27 cellular contexts compared by ENCODE assay signal in genomic region chr12:93106910-93107309, GRCh38.
DNase-seq lines count a peak whose midpoint lies in the region; ATAC-seq and TF ChIP-seq lines count a peak whose summit lies in the region.
"Had no signal": no experiment of that assay in that cellular context is flagged by ENCODE, and none has a peak within 500 bp of the region (broad histone marks: within the 10 kb centered on the region; RNA-seq: fewer than 3 reads in every experiment).

No MANE protein-coding gene starts in this region.

- H3K27me3 ChIP-seq in smooth muscle cell (ENCODE audit: low read depth) (no peaks in the 10 kb centered on the region), colonic mucosa (no peaks in the 10 kb centered on the region)
- no peaks in the 10 kb centered on the region for H3K27me3 ChIP-seq in CD4-positive, alpha-beta memory T cell (ENCODE audit: insufficient read depth, low read length)
- H3K27me3 ChIP-seq: ascending aorta, BLaER1, gastrocnemius medialis, hepatocyte, SJCRH30 had no signal

- WGBS in smooth muscle cell (ENCODE audit: low lambda C conversion rate) = 67% methylated on average over 2 of the region's 2 CpGs

- H3K27ac ChIP-seq in smooth muscle cell (ENCODE audit: low read depth) (peak overlapping the region; percentile 97), colonic mucosa (no peak overlapping the region)
- H3K27ac ChIP-seq in CD4-positive, alpha-beta memory T cell (ENCODE audit: low read depth, low read length) = no peak overlapping the region
- H3K27ac ChIP-seq: ascending aorta, BLaER1, gastrocnemius medialis, hepatocyte, SJCRH30 had no signal

- H3K4me1 Mint-ChIP-seq in CD4-positive, alpha-beta memory T cell = no peaks in the 10 kb centered on the region

- H3K9me3 ChIP-seq in smooth muscle cell (replicated peaks; ENCODE audit: low read depth) (no peaks in the 10 kb centered on the region), colonic mucosa (no peaks in the 10 kb centered on the region)
- no peaks in the 10 kb centered on the region for H3K9me3 ChIP-seq in CD4-positive, alpha-beta memory T cell (ENCODE audit: control insufficient read depth in 1 of 2, low read length in 2 of 2)
- H3K9me3 ChIP-seq: ascending aorta, BLaER1, gastrocnemius medialis, SJCRH30 had no signal

- H3K36me3 ChIP-seq in smooth muscle cell (ENCODE audit: low read depth) = no peaks in the 10 kb centered on the region
- no peaks in the 10 kb centered on the region for H3K36me3 ChIP-seq in colonic mucosa
- H3K36me3 ChIP-seq in CD4-positive, alpha-beta memory T cell (ENCODE audit: insufficient read depth, low read length) = no peaks in the 10 kb centered on the region
- H3K36me3 ChIP-seq: ascending aorta, BLaER1, gastrocnemius medialis, SJCRH30 had no signal

- no peaks in the 10 kb centered on the region for H3K27me3 Mint-ChIP-seq in CD4-positive, alpha-beta memory T cell
- H3K27me3 Mint-ChIP-seq: activated naive CD8-positive, alpha-beta T cell had no signal

- H4K20me1 ChIP-seq in smooth muscle cell (ENCODE audit: low read depth) = no peaks in the 10 kb centered on the region
- H4K20me1 ChIP-seq: BLaER1 had no signal

- H3K4me3 ChIP-seq in smooth muscle cell = no peak overlapping the region
- no peak overlapping the region for H3K4me3 ChIP-seq in colonic mucosa
- H3K4me3 ChIP-seq in CD4-positive, alpha-beta memory T cell (ENCODE audit: low read length in 2 of 2) = no peak overlapping the region
- H3K4me3 ChIP-seq: ascending aorta, BLaER1, gastrocnemius medialis, hepatocyte, SJCRH30 had no signal

- POLR2A ChIA-PET in CD4-positive, alpha-beta memory T cell (lab: Charles Lee; ENCODE audit: partially characterized antibody) = no interaction called here

- H3K4me3 Mint-ChIP-seq in CD4-positive, alpha-beta memory T cell = no peak overlapping the region
- H3K4me3 Mint-ChIP-seq: activated naive CD8-positive, alpha-beta T cell; dendritic cell treated with granulocyte-macrophage colony-stimulating factor and Interleukin-4, amounts not matched to agents 40 ng/mL and 50 ng/mL, for 4 days; HFFc6; neural crest cell had no signal

- H3K9ac ChIP-seq in smooth muscle cell (ENCODE audit: low read depth) (peak overlapping the region; percentile 78), colonic mucosa (ENCODE audit: low read depth in 2 of 2, low read length in 2 of 2) (no peak overlapping the region)
- H3K9ac ChIP-seq: BLaER1 had no signal

- H3F3A ChIP-seq in smooth muscle cell (ENCODE audit: low read depth) = peaks cover 34% of the 10 kb centered on the region

- CTCF ChIA-PET in CD4-positive, alpha-beta memory T cell (lab: Charles Lee; ENCODE audit: partially characterized antibody) = interaction anchor here (1.0 to 2.2 kb wide), 3 partner anchors 9 to 313 kb away, joined by 3 to 13 read pairs (median 4); no protein-coding TSS in a partner anchor

- no peak for DNase-seq in activated naive CD4-positive, alpha-beta T cell treated with anti-CD3 and anti-CD28 coated beads, Interleukin-2, amount 50 U/mL, for 72 hours (ENCODE audit: low spot score in 2 of 2)
- no peak for DNase-seq in activated naive CD4-positive, alpha-beta T cell (lab: John Stamatoyannopoulos, UW)
- peak; percentile 50 for DNase-seq in amniotic epithelial cell (ENCODE audit: low read depth)
- no peak for DNase-seq in smooth muscle cell (lab: John Stamatoyannopoulos, UW; ENCODE audit: unreplicated experiment)
- DNase-seq in colonic mucosa = no peak
- no peak for DNase-seq in CD4-positive, alpha-beta memory T cell
- DNase-seq: activated CD8-positive, alpha-beta memory T cell treated with anti-CD3 and anti-CD28 coated beads for 24 hours; central memory CD4-positive, alpha-beta T cell; gastrocnemius medialis; HFFc6; left colon; mammary epithelial cell; NCI-H1436; NCI-H2081 treated with DMSO at 0.1 percent for 48 hours; NCI-H226; posterior cingulate gyrus; right cardiac atrium; SJCRH30; trophoblast cell had no signal

- H3K4me1 ChIP-seq in smooth muscle cell (ENCODE audit: low read depth) (peaks cover 17% of the 10 kb centered on the region), colonic mucosa (no peaks in the 10 kb centered on the region)
- no peaks in the 10 kb centered on the region for H3K4me1 ChIP-seq in CD4-positive, alpha-beta memory T cell (ENCODE audit: insufficient read depth, low read length)
- H3K4me1 ChIP-seq: ascending aorta, BLaER1 had no signal

- H3K27ac Mint-ChIP-seq in activated naive CD4-positive, alpha-beta T cell treated with anti-CD3 and anti-CD28 coated beads, Interleukin-2, amount 50 U/mL, for 72 hours = peak overlapping the region in 1 of 2 donors; percentile 10
- no peak overlapping the region for H3K27ac Mint-ChIP-seq in CD4-positive, alpha-beta memory T cell
- H3K27ac Mint-ChIP-seq: activated naive CD8-positive, alpha-beta T cell; dendritic cell treated with granulocyte-macrophage colony-stimulating factor and Interleukin-4, amounts not matched to agents 40 ng/mL and 50 ng/mL, for 4 days had no signal

- H3K4me2 ChIP-seq in smooth muscle cell = peak overlapping the region; percentile 76
- H3K4me2 ChIP-seq: BLaER1, hepatocyte had no signal

- peaks cover 0 to 9% of the 10 kb centered on the region in 2 donors for H3K36me3 Mint-ChIP-seq in activated naive CD4-positive, alpha-beta T cell treated with anti-CD3 and anti-CD28 coated beads, Interleukin-2, amount 50 U/mL, for 72 hours
- no peaks in the 10 kb centered on the region for H3K36me3 Mint-ChIP-seq in CD4-positive, alpha-beta memory T cell
- H3K36me3 Mint-ChIP-seq: activated naive CD8-positive, alpha-beta T cell had no signal

- H3K9me3 Mint-ChIP-seq in activated naive CD4-positive, alpha-beta T cell treated with anti-CD3 and anti-CD28 coated beads, Interleukin-2, amount 50 U/mL, for 72 hours = peaks cover 0 to 6% of the 10 kb centered on the region in 2 donors
- H3K9me3 Mint-ChIP-seq in CD4-positive, alpha-beta memory T cell = no peaks in the 10 kb centered on the region
- H3K9me3 Mint-ChIP-seq: HFFc6, neural crest cell had no signal

- intact Hi-C loops in colonic mucosa (cut with DNase I) = no loop called here
- intact Hi-C loops in CD4-positive, alpha-beta memory T cell (cut with micrococcal nuclease) = no loop called here

- TF ChIP-seq CTCF in smooth muscle cell (IDR thresholded peaks at IDR 0.05; ENCODE audit: borderline replicate concordance, insufficient read depth, poor library complexity, severe bottlenecking) (no peak), colonic mucosa (IDR thresholded peaks at IDR 0.05) (no peak)

- H3K79me2 ChIP-seq in smooth muscle cell (ENCODE audit: low read depth) = no peaks in the 10 kb centered on the region
- H3K79me2 ChIP-seq: hepatocyte had no signal

- ATAC-seq in activated naive CD4-positive, alpha-beta T cell treated with anti-CD3 and anti-CD28 coated beads, Interleukin-2, amount 50 U/mL, for 72 hours = peak; percentile 15 to 69
- peak; percentile 41 for ATAC-seq in GM21381 (IDR thresholded peaks at IDR 0.05; ENCODE audit: unreplicated experiment)
- ATAC-seq: activated CD4-positive, CD25-positive, alpha-beta regulatory T cell treated with anti-CD3 and anti-CD28 coated beads, Interleukin-2, amount 50 U/mL, for 24 hours; gastrocnemius medialis; left colon; right cardiac atrium had no signal

- H2AFZ ChIP-seq in smooth muscle cell (ENCODE audit: low read depth) = peak overlapping the region; percentile 34
- H2AFZ ChIP-seq: hepatocyte had no signal
